Comparison of ENCODE assay signal across 8 cellular contexts in genomic region chr14:104882325-104882973, GRCh38. TPM values are rescaled to one million over a fixed set of nuclear protein-coding genes. Genes with fewer than 3 reads are reported as not detected.
A peak's percentile ranks its signal among the peaks of the same experiment; 100 is the strongest.
DNase-seq lines count a peak whose midpoint lies in the region; ATAC-seq and TF ChIP-seq lines count a peak whose summit lies in the region.

No MANE protein-coding gene starts in this region.

- H3K4me3 ChIP-seq in PC-3 (ENCODE audit: low read length) (no peak overlapping the region), upper lobe of right lung (no peak overlapping the region)

- no peaks in the 10 kb centered on the region for H3K9me2 ChIP-seq in PC-3 (replicated peaks; ENCODE audit: low read length)

- peaks cover 8% of the 10 kb centered on the region; the same call in 1 of the 2 replicates for H3K36me3 ChIP-seq in PC-3 (ENCODE audit: low read depth, low read length)
- peaks cover 7% of the 10 kb centered on the region for H3K36me3 ChIP-seq in upper lobe of right lung

- BruUV-seq in PC-3 (replicated peaks; lab: Mats Ljungman, UMichigan): no TSS peak

- H3K27ac Mint-ChIP-seq in activated naive CD4-positive, alpha-beta T cell treated with anti-CD3 and anti-CD28 coated beads, Interleukin-2, amount 10 ng/mL, durations not matched to agents 7 days and 5 days: no peak overlapping the region

- intact Hi-C loops in PC-3 (cut with micrococcal nuclease): no loop called here
- intact Hi-C loops in left cardiac atrium (cut with DNase I): no loop called here
- intact Hi-C loops in upper lobe of right lung (cut with DNase I): no loop called here

- no peaks in the 10 kb centered on the region for H3F3A ChIP-seq in PC-3 (ENCODE audit: low read length, unreplicated experiment)

- POLR2A ChIA-PET in PC-3 (lab: Charles Lee; ENCODE audit: unreplicated experiment): no interaction called here

- H3K4me1 ChIP-seq in PC-3 (ENCODE audit: insufficient read depth, low read length) (peaks cover 3% of the 10 kb centered on the region; the same call in 1 of the 2 replicates), upper lobe of right lung (no peaks in the 10 kb centered on the region)

- H2AFZ ChIP-seq in PC-3 (ENCODE audit: low read length): no peak overlapping the region

- no peaks in the 10 kb centered on the region for H3K79me2 ChIP-seq in PC-3 (ENCODE audit: low read length)

- TF ChIP-seq CTCF in PC-3 (conservative IDR thresholded peaks at IDR 0.05; ENCODE audit: low read depth, low read length) (no peak), upper lobe of right lung (IDR thresholded peaks at IDR 0.05) (no peak)

- H4K20me1 ChIP-seq in PC-3 (ENCODE audit: low read length): no peaks in the 10 kb centered on the region

- H3K9me3 Mint-ChIP-seq in activated naive CD4-positive, alpha-beta T cell treated with anti-CD3 and anti-CD28 coated beads, Interleukin-2, amount 10 ng/mL, durations not matched to agents 7 days and 5 days: no peaks in the 10 kb centered on the region

- H3K4me3 Mint-ChIP-seq in activated naive CD4-positive, alpha-beta T cell treated with anti-CD3 and anti-CD28 coated beads, Interleukin-2, amount 10 ng/mL, durations not matched to agents 7 days and 5 days: no peak overlapping the region

- CTCF ChIA-PET in activated naive CD4-positive, alpha-beta T cell treated with anti-CD3 and anti-CD28 coated beads, Interleukin-2, amount 10 ng/mL, durations not matched to agents 7 days and 5 days (lab: Charles Lee): no interaction called here
- CTCF ChIA-PET in PC-3 (lab: Charles Lee): no interaction called here

- H3K27me3 Mint-ChIP-seq in activated naive CD4-positive, alpha-beta T cell treated with anti-CD3 and anti-CD28 coated beads, Interleukin-2, amount 10 ng/mL, durations not matched to agents 7 days and 5 days: no peaks in the 10 kb centered on the region

- no peak overlapping the region for H3K9ac ChIP-seq in PC-3 (ENCODE audit: low read length)

- H3K9me3 ChIP-seq in PC-3 (ENCODE audit: low read length): no peaks in the 10 kb centered on the region
- no peaks in the 10 kb centered on the region for H3K9me3 ChIP-seq in upper lobe of right lung

- H3K27me3 ChIP-seq in PC-3 (ENCODE audit: low read length): no peaks in the 10 kb centered on the region
- no peaks in the 10 kb centered on the region for H3K27me3 ChIP-seq in upper lobe of right lung

- ATAC-seq in PC-3 (peak; percentile 97), left cardiac atrium (peak in 1 of 2 donors; percentile 43), upper lobe of right lung (peak; percentile 83), GM18909 (IDR thresholded peaks at IDR 0.05; ENCODE audit: poor library complexity, unreplicated experiment) (no peak)

- H3K4me1 Mint-ChIP-seq in activated naive CD4-positive, alpha-beta T cell treated with anti-CD3 and anti-CD28 coated beads, Interleukin-2, amount 10 ng/mL, durations not matched to agents 7 days and 5 days: no peaks in the 10 kb centered on the region

- H3K4me2 ChIP-seq in PC-3 (ENCODE audit: low read length): no peak overlapping the region

- H3K36me3 Mint-ChIP-seq in activated naive CD4-positive, alpha-beta T cell treated with anti-CD3 and anti-CD28 coated beads, Interleukin-2, amount 10 ng/mL, durations not matched to agents 7 days and 5 days: no peaks in the 10 kb centered on the region

- no peak overlapping the region for H3K27ac ChIP-seq in PC-3 (ENCODE audit: low read length)
- no peak overlapping the region for H3K27ac ChIP-seq in upper lobe of right lung

- DNase-seq in activated naive CD4-positive, alpha-beta T cell treated with anti-CD3 and anti-CD28 coated beads, Interleukin-2, amount 10 ng/mL, durations not matched to agents 7 days and 5 days: peak; percentile 51
- DNase-seq in activated naive CD4-positive, alpha-beta T cell treated with Interleukin-2 at 50 U/mL for 16 hours: no peak
- DNase-seq in PC-3 (peak; percentile 82), left cardiac atrium (peak; percentile 33), upper lobe of right lung (peak; percentile 86), NCI-H1930 (lab: John Stamatoyannopoulos, UW) (no peak), DMS153 (lab: John Stamatoyannopoulos, UW) (no peak)

RNA-seq across cellular contexts. Expression of gene CEP170B, which starts 17.4 kb away (rescaled TPM):
- total RNA-seq in PC-3 (2014; rRNA removed) (33.2 and 53.4 TPM in 2 replicates), left cardiac atrium (10 to 100 TPM; 12.4 to 17.2 TPM), upper lobe of right lung (30.3 TPM)

RNA-seq across cellular contexts. Expression of gene PLD4, which starts 42.2 kb away (rescaled TPM):
- total RNA-seq in PC-3 (2014; rRNA removed) (0.04 TPM in 1 of 2 replicates, not detected in the other), left cardiac atrium (under 1 TPM; 0.13 to 0.24 TPM), upper lobe of right lung (3.1 TPM)

Comparison
In these comparisons a context has a peak if more than half of its experiments do, and no peak if none do; other contexts are left out.
1. DNase-seq: peak in activated naive CD4-positive, alpha-beta T cell treated with anti-CD3 and anti-CD28 coated beads, Interleukin-2, amount 10 ng/mL, durations not matched to agents 7 days and 5 days (single experiment), PC-3 (single experiment), left cardiac atrium (single experiment) and upper lobe of right lung (single experiment); none in activated naive CD4-positive, alpha-beta T cell treated with Interleukin-2 at 50 U/mL for 16 hours (single experiment), NCI-H1930 (0 of 2) and DMS153 (single experiment).